ENCODE assay signal across 1 cellular context in genomic region chr7:27137603-27138410, GRCh38.
TF ChIP-seq lines count a peak whose summit lies in the region.

No MANE protein-coding gene starts in this region.

TF ChIP-seq in endothelial cell of umbilical vein, 7 proteins besides CTCF, POLR2A, EP300 and RAD21:
- TF ChIP-seq EZH2 (IDR thresholded peaks at IDR 0.05; ENCODE audit: borderline replicate concordance, low read depth, low read length, severe bottlenecking) (no peak), GATA2 (IDR thresholded peaks at IDR 0.05; ENCODE audit: insufficient read depth, insufficient read length, low read depth, low read length) (no peak), JUN (IDR thresholded peaks at IDR 0.05; ENCODE audit: borderline replicate concordance, insufficient read depth, insufficient read length, low read depth) (no peak)
